ENCODE assay signal across 1 cellular context in genomic region chr9:134405527-134405926, GRCh38.
TF ChIP-seq lines count a peak whose summit lies in the region.

No MANE protein-coding gene starts in this region.

TF ChIP-seq in IMR-90, 13 proteins besides CTCF, POLR2A, EP300 and RAD21 (continued from another document):
- TF ChIP-seq RFX5 (IDR thresholded peaks at IDR 0.05; ENCODE audit: low read depth, low read length) (no peak), MAFK (IDR thresholded peaks at IDR 0.05; ENCODE audit: low read depth, low read length) (no peak), BHLHE40 (IDR thresholded peaks at IDR 0.05; ENCODE audit: low read depth, low read length) (no peak), CEBPB (IDR thresholded peaks at IDR 0.05; ENCODE audit: low read depth, low read length) (no peak)
